Comparison of ENCODE assay signal across 1 cellular context in the genomic region with DNA sequence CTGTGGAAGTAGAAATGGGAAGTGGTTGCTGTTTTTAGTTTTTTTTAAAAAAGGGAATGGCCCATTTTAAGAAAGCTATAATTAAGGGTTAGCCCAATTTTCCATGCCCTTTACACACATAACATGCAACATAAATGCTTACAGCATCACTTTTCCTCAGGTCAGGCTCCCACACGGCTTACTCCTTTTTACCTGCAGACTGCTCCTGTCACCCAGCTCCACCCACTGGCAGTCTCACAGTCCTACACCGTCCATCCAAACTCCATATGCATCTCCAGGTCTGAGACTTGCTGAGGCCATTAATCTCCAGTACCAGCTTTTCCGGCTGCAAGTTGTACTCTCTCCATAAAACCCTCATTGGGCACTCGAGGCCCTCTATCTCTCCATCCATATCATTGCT.
TF ChIP-seq lines count a peak whose summit lies in the region.

No MANE protein-coding gene starts in this region.

TF ChIP-seq in HCT116, 20 proteins besides CTCF, POLR2A, EP300 and RAD21:
- TF ChIP-seq CEBPB (IDR thresholded peaks at IDR 0.05; ENCODE audit: low read depth) (no peak), SIN3A (IDR thresholded peaks at IDR 0.05; ENCODE audit: low read depth) (no peak), ZFX (IDR thresholded peaks at IDR 0.05) (no peak), ZNF274 (IDR thresholded peaks at IDR 0.05; ENCODE audit: low read depth, low read length) (no peak), TCF7L2 (IDR thresholded peaks at IDR 0.05; ENCODE audit: borderline replicate concordance, extremely low read depth, insufficient read depth, insufficient read length) (no peak), POLR2AphosphoS5 (IDR thresholded peaks at IDR 0.05; ENCODE audit: low read depth, low read length) (no peak), EZH2 (IDR thresholded peaks at IDR 0.05) (no peak), YY1 (IDR thresholded peaks at IDR 0.05; ENCODE audit: extremely low read depth, insufficient replicate concordance, low read depth, low read length) (no peak), EZH2phosphoT487 (IDR thresholded peaks at IDR 0.05; ENCODE audit: borderline replicate concordance) (no peak), FOSL1 (IDR thresholded peaks at IDR 0.05; ENCODE audit: low read depth) (no peak), JUND (IDR thresholded peaks at IDR 0.05) (no peak)
- TF ChIP-seq, protein P1, sequence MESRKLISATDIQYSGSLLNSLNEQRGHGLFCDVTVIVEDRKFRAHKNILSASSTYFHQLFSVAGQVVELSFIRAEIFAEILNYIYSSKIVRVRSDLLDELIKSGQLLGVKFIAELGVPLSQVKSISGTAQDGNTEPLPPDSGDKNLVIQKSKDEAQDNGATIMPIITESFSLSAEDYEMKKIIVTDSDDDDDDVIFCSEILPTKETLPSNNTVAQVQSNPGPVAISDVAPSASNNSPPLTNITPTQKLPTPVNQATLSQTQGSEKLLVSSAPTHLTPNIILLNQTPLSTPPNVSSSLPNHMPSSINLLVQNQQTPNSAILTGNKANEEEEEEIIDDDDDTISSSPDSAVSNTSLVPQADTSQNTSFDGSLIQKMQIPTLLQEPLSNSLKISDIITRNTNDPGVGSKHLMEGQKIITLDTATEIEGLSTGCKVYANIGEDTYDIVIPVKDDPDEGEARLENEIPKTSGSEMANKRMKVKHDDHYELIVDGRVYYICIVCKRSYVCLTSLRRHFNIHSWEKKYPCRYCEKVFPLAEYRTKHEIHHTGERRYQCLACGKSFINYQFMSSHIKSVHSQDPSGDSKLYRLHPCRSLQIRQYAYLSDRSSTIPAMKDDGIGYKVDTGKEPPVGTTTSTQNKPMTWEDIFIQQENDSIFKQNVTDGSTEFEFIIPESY (IDR thresholded peaks at IDR 0.05; ENCODE audit: extremely low read depth, insufficient replicate concordance, low read length) = no peak
